In genomic region chr1:228902781-228903572, GRCh38 we compare ENCODE assay signal across 9 cellular contexts.
A peak's percentile ranks its signal among the peaks of the same experiment; 100 is the strongest.
DNase-seq lines count a peak whose midpoint lies in the region; ATAC-seq and TF ChIP-seq lines count a peak whose summit lies in the region.
"Had no signal": no experiment of that assay in that cellular context is flagged by ENCODE, and none has a peak within 500 bp of the region (broad histone marks: within the 10 kb centered on the region; RNA-seq: fewer than 3 reads in every experiment).

No MANE protein-coding gene starts in this region.

- DNase-seq in DMS 273 (lab: John Stamatoyannopoulos, UW; ENCODE audit: unreplicated experiment) (peak; percentile 89), NCI-H345 (lab: John Stamatoyannopoulos, UW) (peak; percentile 96), endodermal cell (peak; percentile 27), mucosa of descending colon (peak; percentile 71 to 88 (median 75)), iPS-NIHi11 (ENCODE audit: low spot score) (no peak)
- DNase-seq in activated CD4-positive, CD25-positive, alpha-beta regulatory T cell (lab: John Stamatoyannopoulos, UW): no peak
- DNase-seq in activated CD4-positive, alpha-beta T cell treated with anti-CD3 and anti-CD28 coated beads, Interleukin-2, amount 50 U/mL, for 4 hours: no peak
- DNase-seq in central memory CD4-positive, alpha-beta T cell: no peak

- H3K27me3 Mint-ChIP-seq in endodermal cell (ENCODE audit: insufficient read depth): no peaks in the 10 kb centered on the region
- H3K27me3 Mint-ChIP-seq: central memory CD8-positive, alpha-beta T cell had no signal

- intact Hi-C loops in mucosa of descending colon (cut with DNase I, micrococcal nuclease): no loop called here

- no peaks in the 10 kb centered on the region for H3K9me3 ChIP-seq in endodermal cell (ENCODE audit: control insufficient read depth, low read length)
- no peaks in the 10 kb centered on the region for H3K9me3 ChIP-seq in mucosa of descending colon

- ATAC-seq in mucosa of descending colon: peak; percentile 92

- no peak overlapping the region for H3K27ac Mint-ChIP-seq in endodermal cell

- H3K9ac ChIP-seq in endodermal cell (ENCODE audit: extremely low read depth, low read length, poor library complexity, severe bottlenecking): no peak overlapping the region

- TF ChIP-seq CTCF in endodermal cell (conservative IDR thresholded peaks at IDR 0.05): no peak
- TF ChIP-seq CTCF in mucosa of descending colon (IDR thresholded peaks at IDR 0.05): no peak

- 93 to 94% methylated on average over 11 to 15 of the region's 15 CpGs for WGBS in endodermal cell (ENCODE audit: insufficient coverage in 1 of 2, insufficient read length in 1 of 2), 2 experiments

- H3K4me1 ChIP-seq in endodermal cell (ENCODE audit: control insufficient read depth, insufficient read depth, low read length) (no peaks in the 10 kb centered on the region), mucosa of descending colon (ENCODE audit: low read depth) (peaks cover 7% of the 10 kb centered on the region)

- H3K27ac ChIP-seq in endodermal cell (ENCODE audit: low read depth, low read length): no peak overlapping the region

- H3K36me3 ChIP-seq in endodermal cell (ENCODE audit: control insufficient read depth, insufficient read depth, low read length) (no peaks in the 10 kb centered on the region), mucosa of descending colon (ENCODE audit: low read depth) (no peaks in the 10 kb centered on the region)

- peaks cover 25% of the 10 kb centered on the region for H3K4me1 Mint-ChIP-seq in endodermal cell
- H3K4me1 Mint-ChIP-seq: central memory CD8-positive, alpha-beta T cell had no signal

- no peak overlapping the region for H3K4me3 Mint-ChIP-seq in endodermal cell
- H3K4me3 Mint-ChIP-seq: central memory CD8-positive, alpha-beta T cell had no signal

- H3K9me3 Mint-ChIP-seq in endodermal cell: no peaks in the 10 kb centered on the region
- H3K9me3 Mint-ChIP-seq: central memory CD8-positive, alpha-beta T cell had no signal

- H3K36me3 Mint-ChIP-seq in endodermal cell (ENCODE audit: low read depth): no peaks in the 10 kb centered on the region

- no peak overlapping the region for H3K4me3 ChIP-seq in endodermal cell (ENCODE audit: low read length)
- H3K4me3 ChIP-seq in mucosa of descending colon: no peak overlapping the region

- H3K27me3 ChIP-seq in endodermal cell (ENCODE audit: control insufficient read depth, insufficient read depth, low read length, poor library complexity, severe bottlenecking): no peaks in the 10 kb centered on the region

Comparison
In these comparisons a context has a peak if more than half of its experiments do, and no peak if none do; other contexts are left out.
1. DNase-seq: peak in DMS 273 (single experiment), NCI-H345 (single experiment), endodermal cell (single experiment) and mucosa of descending colon (3 of 3); none in activated CD4-positive, CD25-positive, alpha-beta regulatory T cell (0 of 4), activated CD4-positive, alpha-beta T cell treated with anti-CD3 and anti-CD28 coated beads, Interleukin-2, amount 50 U/mL, for 4 hours (0 of 2), central memory CD4-positive, alpha-beta T cell (single experiment) and iPS-NIHi11 (single experiment).